In the genomic region with DNA sequence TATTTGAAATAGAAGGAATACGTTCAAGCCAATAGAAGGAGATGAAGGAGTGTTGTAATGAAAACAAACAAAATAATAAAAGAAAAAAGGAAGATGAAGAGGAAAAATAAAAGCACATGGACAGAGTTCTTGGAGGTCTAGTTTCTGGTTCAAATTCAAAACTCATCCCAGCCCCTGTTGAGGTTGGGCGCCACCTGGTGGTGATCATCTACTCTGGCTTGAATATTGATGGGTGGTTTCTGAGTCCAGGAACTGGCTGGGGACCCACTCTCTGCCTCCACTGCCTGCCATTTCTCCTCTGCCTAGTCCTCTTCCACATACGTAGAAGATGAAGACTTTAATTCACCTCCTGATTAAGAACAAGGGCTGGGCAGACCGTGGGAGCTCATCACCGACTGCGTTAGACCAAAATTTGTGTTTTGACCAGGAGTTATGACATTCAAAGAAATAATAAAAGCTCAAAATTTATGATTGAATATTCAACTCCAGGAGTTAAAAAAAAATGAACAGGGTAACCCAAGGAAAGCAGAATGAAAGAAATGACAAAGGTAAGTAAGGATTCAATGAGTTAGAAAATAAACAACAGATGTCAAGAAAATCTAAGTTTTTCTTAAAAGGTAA, we compare ENCODE assay signal across 8 cellular contexts.
DNase-seq lines count a peak whose midpoint lies in the region; ATAC-seq and TF ChIP-seq lines count a peak whose summit lies in the region.

No MANE protein-coding gene starts in this region.

- H3K4me3 Mint-ChIP-seq in T-helper 2 cell treated with Interferon-gamma antibody and Interleukin-4, amounts not matched to agents 5 μg/mL and 100 μg/mL, for 36 hours, result no peak overlapping the region

- ATAC-seq in GM21423 (IDR thresholded peaks at IDR 0.05; ENCODE audit: unreplicated experiment), result no peak

- H3K4me3 ChIP-seq in hepatocyte (no peak overlapping the region), smooth muscle cell (no peak overlapping the region)

- H3K4me2 ChIP-seq in hepatocyte, result no peak overlapping the region
- H3K4me2 ChIP-seq in smooth muscle cell, result no peak overlapping the region

- H3K27me3 ChIP-seq in hepatocyte (no peaks in the 10 kb centered on the region), smooth muscle cell (ENCODE audit: low read depth) (no peaks in the 10 kb centered on the region)

- no peaks in the 10 kb centered on the region for H3K9me3 ChIP-seq in hepatocyte (ENCODE audit: low read depth)
- no peaks in the 10 kb centered on the region for H3K9me3 ChIP-seq in smooth muscle cell (replicated peaks; ENCODE audit: low read depth)

- DNase-seq in CMK (ENCODE audit: low read depth) (peak; percentile 11), H4 (ENCODE audit: low spot score) (peak; percentile 74), NCI-H1694 (lab: John Stamatoyannopoulos, UW) (peak; percentile 74), anterior cingulate cortex (lab: John Stamatoyannopoulos, UW) (peak in 44 of 58 donors; percentile 6 to 81 (median 41)), hepatocyte (ENCODE audit: low spot score) (peak; percentile 82), smooth muscle cell (lab: John Stamatoyannopoulos, UW; ENCODE audit: unreplicated experiment) (peak; percentile 17)
- DNase-seq in T-helper 2 cell treated with Interferon-gamma antibody and Interleukin-4, amounts not matched to agents 5 μg/mL and 100 μg/mL, for 36 hours (ENCODE audit: low spot score), result peak; percentile 43

- no peaks in the 10 kb centered on the region for H3K9me3 Mint-ChIP-seq in T-helper 2 cell treated with Interferon-gamma antibody and Interleukin-4, amounts not matched to agents 5 μg/mL and 100 μg/mL, for 36 hours

- WGBS in hepatocyte (ENCODE audit: low lambda C conversion rate, missing lambda C conversion rate), result 51% methylated on average over 6 of the region's 6 CpGs
- 39% methylated on average over 6 of the region's 6 CpGs for WGBS in smooth muscle cell (ENCODE audit: low lambda C conversion rate)

- TF ChIP-seq CTCF in hepatocyte (IDR thresholded peaks at IDR 0.05; ENCODE audit: poor library complexity), result peak; percentile 72
- peak; percentile 90 for TF ChIP-seq CTCF in smooth muscle cell (IDR thresholded peaks at IDR 0.05; ENCODE audit: borderline replicate concordance, insufficient read depth, poor library complexity, severe bottlenecking)

- no peaks in the 10 kb centered on the region for H3K79me2 ChIP-seq in hepatocyte
- H3K79me2 ChIP-seq in smooth muscle cell (ENCODE audit: low read depth), result no peaks in the 10 kb centered on the region

- H2AFZ ChIP-seq in hepatocyte, result no peak overlapping the region
- H2AFZ ChIP-seq in smooth muscle cell (ENCODE audit: low read depth), result no peak overlapping the region

- H3K9me2 ChIP-seq in hepatocyte (replicated peaks; ENCODE audit: insufficient read depth), result no peaks in the 10 kb centered on the region

- H3K36me3 ChIP-seq in hepatocyte (replicated peaks; ENCODE audit: insufficient read depth, low read depth), result no peaks in the 10 kb centered on the region
- H3K36me3 ChIP-seq in smooth muscle cell (ENCODE audit: low read depth), result no peaks in the 10 kb centered on the region

- H4K20me1 ChIP-seq in hepatocyte (ENCODE audit: insufficient read depth, poor library complexity, severe bottlenecking) (no peaks in the 10 kb centered on the region), smooth muscle cell (ENCODE audit: low read depth) (no peaks in the 10 kb centered on the region)

- H3K36me3 Mint-ChIP-seq in T-helper 2 cell treated with Interferon-gamma antibody and Interleukin-4, amounts not matched to agents 5 μg/mL and 100 μg/mL, for 36 hours (ENCODE audit: low read depth), result no peaks in the 10 kb centered on the region

- H3K9ac ChIP-seq in smooth muscle cell (ENCODE audit: low read depth), result no peak overlapping the region

- H3F3A ChIP-seq in smooth muscle cell (ENCODE audit: low read depth), result no peaks in the 10 kb centered on the region

- H3K27ac Mint-ChIP-seq in T-helper 2 cell treated with Interferon-gamma antibody and Interleukin-4, amounts not matched to agents 5 μg/mL and 100 μg/mL, for 36 hours, result no peak overlapping the region

- H3K4me1 Mint-ChIP-seq in T-helper 2 cell treated with Interferon-gamma antibody and Interleukin-4, amounts not matched to agents 5 μg/mL and 100 μg/mL, for 36 hours (ENCODE audit: low read depth), result no peaks in the 10 kb centered on the region

- H3K4me1 ChIP-seq in hepatocyte (ENCODE audit: insufficient read depth), result no peaks in the 10 kb centered on the region
- H3K4me1 ChIP-seq in smooth muscle cell (ENCODE audit: low read depth), result no peaks in the 10 kb centered on the region

- no peak overlapping the region for H3K27ac ChIP-seq in hepatocyte
- H3K27ac ChIP-seq in smooth muscle cell (ENCODE audit: low read depth), result no peak overlapping the region

- H3K27me3 Mint-ChIP-seq in T-helper 2 cell treated with Interferon-gamma antibody and Interleukin-4, amounts not matched to agents 5 μg/mL and 100 μg/mL, for 36 hours (ENCODE audit: low read depth), result peaks cover 15% of the 10 kb centered on the region

Comparison
In these comparisons a context has a peak if more than half of its experiments do, and no peak if none do; other contexts are left out.
1. DNase-seq: peak in every context shown above with its lines; median percentile 82 in hepatocyte; 74 in H4; 74 in NCI-H1694; 43 in T-helper 2 cell treated with Interferon-gamma antibody and Interleukin-4, amounts not matched to agents 5 μg/mL and 100 μg/mL, for 36 hours; 41 in anterior cingulate cortex; 17 in smooth muscle cell; 11 in CMK.